ENCODE assay signal across 17 cellular contexts in genomic region chr2:156429211-156429610, GRCh38. TPM values are rescaled to one million over a fixed set of nuclear protein-coding genes. Genes with fewer than 3 reads are reported as not detected.
DNase-seq lines count a peak whose midpoint lies in the region; ATAC-seq and TF ChIP-seq lines count a peak whose summit lies in the region.
"Had no signal": no experiment of that assay in that cellular context is flagged by ENCODE, and none has a peak within 500 bp of the region (broad histone marks: within the 10 kb centered on the region; RNA-seq: fewer than 3 reads in every experiment).

No MANE protein-coding gene starts in this region.

- no peak for ATAC-seq in thoracic aorta (ENCODE audit: insufficient number of reproducible peaks, low FRiP score, low read depth)
- no peak for ATAC-seq in GM18502 (IDR thresholded peaks at IDR 0.05; ENCODE audit: poor library complexity, unreplicated experiment)
- ATAC-seq in HG03442 (IDR thresholded peaks at IDR 0.05; ENCODE audit: unreplicated experiment), result no peak
- ATAC-seq: A549, GM12878 had no signal

- H3K4me2 ChIP-seq in mesendoderm (ENCODE audit: low read length), result no peak overlapping the region
- no peak overlapping the region for H3K4me2 ChIP-seq in smooth muscle cell
- H3K4me2 ChIP-seq: A549 had no signal

- H3K27ac ChIP-seq in HEK293 (ENCODE audit: extremely low read depth, low read depth, low read length), result no peak overlapping the region
- no peak overlapping the region for H3K27ac ChIP-seq in mesendoderm (ENCODE audit: low read depth, low read length)
- peak overlapping the region; percentile 22 to 26 for H3K27ac ChIP-seq in thoracic aorta
- no peak overlapping the region for H3K27ac ChIP-seq in smooth muscle cell (ENCODE audit: low read depth)

- no peak overlapping the region for H4K5ac ChIP-seq in mesendoderm (ENCODE audit: low read length)

- no peaks in the 10 kb centered on the region for H3F3A ChIP-seq in smooth muscle cell (ENCODE audit: low read depth)

- H2BK5ac ChIP-seq in mesendoderm (ENCODE audit: low read length), result no peak overlapping the region

- no peak overlapping the region for H3K18ac ChIP-seq in mesendoderm (ENCODE audit: low read length)

- H2AK5ac ChIP-seq in mesendoderm (ENCODE audit: low read length), result no peak overlapping the region

- H2AFZ ChIP-seq in smooth muscle cell (ENCODE audit: low read depth), result no peak overlapping the region

- H3K4me1 ChIP-seq in HEK293 (ENCODE audit: control insufficient read depth, insufficient read depth, low read length), result no peaks in the 10 kb centered on the region; the same call in 1 of the 2 replicates
- no peaks in the 10 kb centered on the region for H3K4me1 ChIP-seq in mesendoderm (ENCODE audit: control insufficient read depth, low read depth, low read length)
- H3K4me1 ChIP-seq in thoracic aorta (ENCODE audit: control insufficient read depth in 1 of 2, low read depth in 2 of 2), result peaks cover 11 to 24% of the 10 kb centered on the region in 2 donors
- peaks cover 7% of the 10 kb centered on the region for H3K4me1 ChIP-seq in smooth muscle cell (ENCODE audit: low read depth)

- no peak overlapping the region for H3K56ac ChIP-seq in mesendoderm (ENCODE audit: low read length)

- H3K9ac ChIP-seq in mesendoderm (ENCODE audit: low read length), result no peak overlapping the region
- no peak overlapping the region for H3K9ac ChIP-seq in smooth muscle cell (ENCODE audit: low read depth)

- peak overlapping the region; percentile 57 for H2BK15ac ChIP-seq in mesendoderm (replicated peaks; ENCODE audit: low read depth)

- no peaks in the 10 kb centered on the region for H3K79me1 ChIP-seq in mesendoderm (ENCODE audit: low read length)

- H3K9me3 ChIP-seq in HEK293 (ENCODE audit: control insufficient read depth, insufficient read depth, low read depth, low read length) (no peaks in the 10 kb centered on the region), thoracic aorta (no peaks in the 10 kb centered on the region), smooth muscle cell (replicated peaks; ENCODE audit: low read depth) (no peaks in the 10 kb centered on the region)
- H3K9me3 ChIP-seq: A549 had no signal

- H3K27me3 ChIP-seq in mesendoderm (ENCODE audit: insufficient read depth, low read length, poor library complexity), result no peaks in the 10 kb centered on the region
- no peaks in the 10 kb centered on the region for H3K27me3 ChIP-seq in thoracic aorta (replicated peaks; ENCODE audit: insufficient read depth)
- H3K27me3 ChIP-seq in smooth muscle cell (ENCODE audit: low read depth), result no peaks in the 10 kb centered on the region

- no peak overlapping the region for H2BK120ac ChIP-seq in mesendoderm (ENCODE audit: low read depth, low read length)

- H3K79me2 ChIP-seq in mesendoderm (ENCODE audit: control insufficient read depth, insufficient read depth, low read length), result no peaks in the 10 kb centered on the region
- no peaks in the 10 kb centered on the region for H3K79me2 ChIP-seq in smooth muscle cell (ENCODE audit: low read depth)

- H3K4me3 ChIP-seq in HEK293 (ENCODE audit: low read depth, low read length), result no peak overlapping the region
- no peak overlapping the region for H3K4me3 ChIP-seq in mesendoderm (ENCODE audit: low read length)
- no peak overlapping the region for H3K4me3 ChIP-seq in thoracic aorta
- no peak overlapping the region for H3K4me3 ChIP-seq in smooth muscle cell
- H3K4me3 ChIP-seq: A549, GM12878 had no signal

- CTCF ChIA-PET in HEK293 (lab: Yijun Ruan, JAX), result no interaction called here

- H3K23ac ChIP-seq in mesendoderm (ENCODE audit: low read length), result no peak overlapping the region

- DNase-seq in brain pericyte (ENCODE audit: low read depth, low spot score) (peak; percentile 48), mesendoderm (no peak), thoracic aorta (ENCODE audit: low spot score) (no peak), foreskin melanocyte (no peak), smooth muscle cell (lab: John Stamatoyannopoulos, UW; ENCODE audit: unreplicated experiment) (no peak)
- DNase-seq: C1 segment of cervical spinal cord, DMS79 treated with DMSO at 0.1 percent for 48 hours, H7, NCI-H1048, NCI-H1436 treated with DMSO at 0.1 percent for 48 hours, NCI-H2081 treated with DMSO at 0.1 percent for 48 hours, NCI-H510A treated with DMSO at 0.1 percent for 48 hours had no signal

- H3K4ac ChIP-seq in mesendoderm (ENCODE audit: low read depth, low read length), result no peak overlapping the region

- TF ChIP-seq CTCF in HEK293 (tag by site-specific recombination; IDR thresholded peaks at IDR 0.05), result no peak
- no peak for TF ChIP-seq CTCF in thoracic aorta (IDR thresholded peaks at IDR 0.05)
- no peak for TF ChIP-seq CTCF in smooth muscle cell (IDR thresholded peaks at IDR 0.05; ENCODE audit: borderline replicate concordance, insufficient read depth, poor library complexity, severe bottlenecking)

- H4K20me1 ChIP-seq in smooth muscle cell (ENCODE audit: low read depth), result no peaks in the 10 kb centered on the region

- no peak overlapping the region for H4K8ac ChIP-seq in mesendoderm (ENCODE audit: low read depth, low read length)

- H3K36me3 ChIP-seq in HEK293 (ENCODE audit: control insufficient read depth in 2 of 2, insufficient read depth in 1 of 2, low read length in 2 of 2) (no peaks in the 10 kb centered on the region), mesendoderm (ENCODE audit: control insufficient read depth, insufficient read depth, low read length) (no peaks in the 10 kb centered on the region), thoracic aorta (no peaks in the 10 kb centered on the region), smooth muscle cell (ENCODE audit: low read depth) (no peaks in the 10 kb centered on the region)

- POLR2A ChIA-PET in HEK293 (lab: Yijun Ruan, JAX), result no interaction called here

TF ChIP-seq in HEK293, 187 proteins besides CTCF, POLR2A, EP300 and RAD21:
- TF ChIP-seq, protein P1, sequence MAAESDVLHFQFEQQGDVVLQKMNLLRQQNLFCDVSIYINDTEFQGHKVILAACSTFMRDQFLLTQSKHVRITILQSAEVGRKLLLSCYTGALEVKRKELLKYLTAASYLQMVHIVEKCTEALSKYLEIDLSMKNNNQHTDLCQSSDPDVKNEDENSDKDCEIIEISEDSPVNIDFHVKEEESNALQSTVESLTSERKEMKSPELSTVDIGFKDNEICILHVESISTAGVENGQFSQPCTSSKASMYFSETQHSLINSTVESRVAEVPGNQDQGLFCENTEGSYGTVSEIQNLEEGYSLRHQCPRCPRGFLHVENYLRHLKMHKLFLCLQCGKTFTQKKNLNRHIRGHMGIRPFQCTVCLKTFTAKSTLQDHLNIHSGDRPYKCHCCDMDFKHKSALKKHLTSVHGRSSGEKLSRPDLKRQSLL (tag by site-specific recombination; IDR thresholded peaks at IDR 0.05), result no peak
- TF ChIP-seq, protein P2, sequence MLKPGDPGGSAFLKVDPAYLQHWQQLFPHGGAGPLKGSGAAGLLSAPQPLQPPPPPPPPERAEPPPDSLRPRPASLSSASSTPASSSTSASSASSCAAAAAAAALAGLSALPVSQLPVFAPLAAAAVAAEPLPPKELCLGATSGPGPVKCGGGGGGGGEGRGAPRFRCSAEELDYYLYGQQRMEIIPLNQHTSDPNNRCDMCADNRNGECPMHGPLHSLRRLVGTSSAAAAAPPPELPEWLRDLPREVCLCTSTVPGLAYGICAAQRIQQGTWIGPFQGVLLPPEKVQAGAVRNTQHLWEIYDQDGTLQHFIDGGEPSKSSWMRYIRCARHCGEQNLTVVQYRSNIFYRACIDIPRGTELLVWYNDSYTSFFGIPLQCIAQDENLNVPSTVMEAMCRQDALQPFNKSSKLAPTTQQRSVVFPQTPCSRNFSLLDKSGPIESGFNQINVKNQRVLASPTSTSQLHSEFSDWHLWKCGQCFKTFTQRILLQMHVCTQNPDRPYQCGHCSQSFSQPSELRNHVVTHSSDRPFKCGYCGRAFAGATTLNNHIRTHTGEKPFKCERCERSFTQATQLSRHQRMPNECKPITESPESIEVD (tag by site-specific recombination; IDR thresholded peaks at IDR 0.05), result 0 out of 2 replicates have a peak, but pooled peaks have one; percentile 10

RNA-seq across cellular contexts. Expression of gene GPD2, which starts 7.0 kb away (rescaled TPM):
- polyA plus RNA-seq in mesendoderm (2013, experiment 1 of 2), result 42.8 TPM
- polyA plus RNA-seq in mesendoderm (2013, experiment 2 of 2), result 40.8 TPM
- total RNA-seq in thoracic aorta (10 to 100 TPM; 13.7 to 31.7 TPM), smooth muscle cell (25.8 and 26.2 TPM in 2 replicates)
- 3.4 and 5.6 TPM in 2 replicates for polyA plus RNA-seq in smooth muscle cell

Comparison
In these comparisons a context has a peak if more than half of its experiments do, and no peak if none do; other contexts are left out.
1. H3K27ac ChIP-seq: peak in thoracic aorta (2 of 2); none in HEK293 (single experiment), mesendoderm (single experiment) and smooth muscle cell (single experiment).